Comparison of ENCODE assay signal across 8 cellular contexts in the genomic region with DNA sequence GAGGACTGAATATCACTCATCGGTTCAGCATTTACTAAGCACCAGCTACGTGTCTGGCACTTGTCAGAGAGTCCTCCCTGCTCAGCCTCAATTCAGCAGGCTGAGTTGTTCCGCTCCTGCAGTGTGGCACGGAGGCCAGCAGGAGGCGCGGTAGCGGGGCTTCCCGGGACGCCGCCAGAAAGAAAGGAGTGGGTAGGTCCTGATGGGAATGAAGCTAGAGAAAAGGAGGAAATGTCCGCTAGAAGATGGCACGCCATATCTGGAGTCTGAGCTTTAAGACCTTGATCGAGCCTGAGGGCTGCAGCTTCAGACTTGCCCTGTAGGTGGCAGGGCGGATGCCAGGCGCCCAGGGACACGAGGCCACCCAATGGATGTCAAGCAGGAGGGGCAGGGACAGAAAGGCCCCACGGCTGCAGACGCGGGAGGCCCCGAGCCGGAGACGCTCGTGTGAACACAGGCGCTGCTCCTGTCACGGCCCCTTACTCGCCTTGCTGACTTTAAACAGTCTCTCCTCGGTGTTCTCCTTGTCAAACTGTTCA. TPM values are rescaled to one million over a fixed set of nuclear protein-coding genes. Genes with fewer than 3 reads are reported as not detected.
DNase-seq lines count a peak whose midpoint lies in the region; ATAC-seq and TF ChIP-seq lines count a peak whose summit lies in the region.

No MANE protein-coding gene starts in this region.

- H3K4me2 ChIP-seq in neuronal stem cell (ENCODE audit: insufficient read depth, low read length, poor library complexity, severe bottlenecking): peak overlapping the region; percentile 42

- H2BK120ac ChIP-seq in neuronal stem cell (ENCODE audit: low read depth, low read length): no peak overlapping the region

- H3K9ac ChIP-seq in neuronal stem cell (ENCODE audit: low read depth, low read length, poor library complexity): no peak overlapping the region

- peak; percentile 78 for DNase-seq in G401 (ENCODE audit: low spot score)
- DNase-seq in OCI-M1 (lab: John Stamatoyannopoulos, UW): peak; percentile 88
- DNase-seq in activated T-helper 1 cell treated with Interleukin-2 at 50 U/mL for 16 hours (ENCODE audit: low read depth): peak; percentile 20
- peak; percentile 78 for DNase-seq in fibroblast of the conjunctiva (ENCODE audit: low read depth)
- DNase-seq in neuronal stem cell (ENCODE audit: low spot score): peak; percentile 70
- peak; percentile 70 to 93 for DNase-seq in tibial artery

- H4K91ac ChIP-seq in neuronal stem cell (ENCODE audit: low read depth, low read length, poor library complexity): no peak overlapping the region

- H3K14ac ChIP-seq in neuronal stem cell (ENCODE audit: low read length): no peak overlapping the region

- no peak overlapping the region for H3K4ac ChIP-seq in neuronal stem cell (ENCODE audit: low read length)

- peak overlapping the region; percentile 81 for H3K18ac ChIP-seq in neuronal stem cell (ENCODE audit: low read length)

- H2BK15ac ChIP-seq in neuronal stem cell (ENCODE audit: low read length): no peak overlapping the region

- H3K27me3 ChIP-seq in neuronal stem cell (ENCODE audit: control insufficient read depth in 3 of 3, insufficient read depth in 3 of 3, low read depth in 1 of 3, low read length in 3 of 3) (no peaks in the 10 kb centered on the region), tibial artery (no peaks in the 10 kb centered on the region)

- H3K9me3 ChIP-seq in neuronal stem cell (replicated peaks in 1 of 2; ENCODE audit: control insufficient read depth in 2 of 2, insufficient read depth in 1 of 2, low read depth in 1 of 2, low read length in 2 of 2) (no peaks in the 10 kb centered on the region), tibial artery (no peaks in the 10 kb centered on the region)

- H2AK5ac ChIP-seq in neuronal stem cell (ENCODE audit: low read depth, low read length): no peak overlapping the region

- no CpG with 5 or more reads among the region's 27 CpGs for WGBS in neuronal stem cell (ENCODE audit: extremely low coverage in 2 of 2, insufficient read length in 2 of 2, insufficient replicate concordance in 1 of 2), 2 donors

- in situ Hi-C loops in G401 (cut with HindIII; ENCODE audit: low sequenced_read_pairs): no loop called here

- H3K4me3 ChIP-seq in neuronal stem cell (ENCODE audit: low read length in 2 of 2) (no peak overlapping the region), tibial artery (peak overlapping the region; percentile 1 to 4)

- H3K4me1 ChIP-seq in neuronal stem cell (ENCODE audit: control insufficient read depth in 2 of 2, insufficient read depth in 1 of 2, low read depth in 1 of 2, low read length in 2 of 2) (peaks cover 0 to 4% of the 10 kb centered on the region in 2 donors), tibial artery (peaks cover 0 to 27% (median 16%) of the 10 kb centered on the region in 4 donors)

- H2BK12ac ChIP-seq in neuronal stem cell (ENCODE audit: low read length): no peak overlapping the region

- peak overlapping the region; percentile 58 for H3K23ac ChIP-seq in neuronal stem cell (ENCODE audit: low read depth, low read length, poor library complexity)

- peak; percentile 98 to 100 for TF ChIP-seq CTCF in tibial artery (IDR thresholded peaks at IDR 0.05)

- intact Hi-C loops in tibial artery (cut with DNase I; ENCODE audit: low total_unique reads): loop anchor here (2.0 kb wide), 1 partner anchor 36 kb away; no protein-coding TSS in a partner anchor

- peak overlapping the region; percentile 32 for H2AFZ ChIP-seq in neuronal stem cell (ENCODE audit: low read length)

- H4K8ac ChIP-seq in neuronal stem cell (ENCODE audit: low read depth, low read length): no peak overlapping the region

- H3K79me1 ChIP-seq in neuronal stem cell (ENCODE audit: low read depth, low read length): no peaks in the 10 kb centered on the region

- no peak overlapping the region for H2BK5ac ChIP-seq in neuronal stem cell (ENCODE audit: low read length)

- no peak overlapping the region for H3K27ac ChIP-seq in neuronal stem cell (replicated peaks; ENCODE audit: low read length)
- peak overlapping the region; percentile 72 to 75 for H3K27ac ChIP-seq in tibial artery

- no peaks in the 10 kb centered on the region for H3K36me3 ChIP-seq in neuronal stem cell (replicated peaks in 1 of 2; ENCODE audit: control insufficient read depth in 2 of 2, insufficient read depth in 2 of 2, low read length in 2 of 2)
- H3K36me3 ChIP-seq in tibial artery: peaks cover 17 to 43% (median 28%) of the 10 kb centered on the region in 3 donors

- ATAC-seq in HG02852 (IDR thresholded peaks at IDR 0.05; ENCODE audit: unreplicated experiment) (peak; percentile 72), GM21528 (IDR thresholded peaks at IDR 0.05; ENCODE audit: low FRiP score, unreplicated experiment) (no peak)

RNA-seq across cellular contexts. Expression of a gene that starts 18.7 kb away (rescaled TPM):
- total RNA-seq in G401 (2014; rRNA removed; shearing (Covaris generic)): 128 and 147 TPM in 2 replicates
- polyA plus RNA-seq in neuronal stem cell (2013, experiment 1 of 2): 8.4 TPM
- 9.3 TPM for polyA plus RNA-seq in neuronal stem cell (2013, experiment 2 of 2)

RNA-seq across cellular contexts. Expression of a gene that starts 47.1 kb away (rescaled TPM):
- total RNA-seq in G401 (2014; rRNA removed; shearing (Covaris generic)): 159 and 203 TPM in 2 replicates
- polyA plus RNA-seq in neuronal stem cell (2013, experiment 1 of 2): 28.9 TPM
- 28.0 TPM for polyA plus RNA-seq in neuronal stem cell (2013, experiment 2 of 2)

RNA-seq across cellular contexts. Expression of a gene that starts 49.5 kb away (rescaled TPM):
- total RNA-seq in G401 (2014; rRNA removed; shearing (Covaris generic)): 18.6 and 26.5 TPM in 2 replicates
- polyA plus RNA-seq in neuronal stem cell (2013, experiment 1 of 2): 0.96 TPM
- polyA plus RNA-seq in neuronal stem cell (2013, experiment 2 of 2): 1.1 TPM

Comparison
In these comparisons a context has a peak if more than half of its experiments do, and no peak if none do; other contexts are left out.
1. DNase-seq: peak in every context shown above with its lines; median percentile 88 in OCI-M1; 82 in tibial artery; 78 in G401; 78 in fibroblast of the conjunctiva; 70 in neuronal stem cell; 20 in activated T-helper 1 cell treated with Interleukin-2 at 50 U/mL for 16 hours.
2. H3K4me3 ChIP-seq: peak in tibial artery (2 of 2); none in neuronal stem cell (0 of 2).